ENCODE assay signal across 17 cellular contexts in genomic region chr2:172811027-172811426, GRCh38.
DNase-seq lines count a peak whose midpoint lies in the region; ATAC-seq and TF ChIP-seq lines count a peak whose summit lies in the region.
"Had no signal": no experiment of that assay in that cellular context is flagged by ENCODE, and none has a peak within 500 bp of the region (broad histone marks: within the 10 kb centered on the region; RNA-seq: fewer than 3 reads in every experiment).

No MANE protein-coding gene starts in this region.

- intact Hi-C loops in activated CD4-positive, alpha-beta T cell treated with anti-CD3 and anti-CD28 coated beads for 36 hours (cut with DNase I, micrococcal nuclease), result no loop called here
- intact Hi-C loops in transverse colon (cut with DNase I; ENCODE audit: low total_unique reads), result no loop called here

- H3K4me3 ChIP-seq in transverse colon, result no peak overlapping the region
- H3K4me3 ChIP-seq: gastrocnemius medialis, thoracic aorta had no signal

- H3K4me3 Mint-ChIP-seq in activated CD4-positive, alpha-beta T cell treated with anti-CD3 and anti-CD28 coated beads for 36 hours, result no peak overlapping the region
- H3K4me3 Mint-ChIP-seq in stimulated activated effector memory CD8-positive, alpha-beta T cell treated with anti-CD3 and anti-CD28 coated beads, Interleukin-12 subunit alpha, Interleukin-12 subunit beta, amount 100 ng/mL, for 72 hours, result no peak overlapping the region
- H3K4me3 Mint-ChIP-seq: activated T-helper 17 cell treated with anti-CD3 and anti-CD28 coated beads, Interleukin-2, amount 50 U/mL, for 72 hours had no signal

- no peak for TF ChIP-seq EP300 in transverse colon (IDR thresholded peaks at IDR 0.05; ENCODE audit: low read depth)

- no peaks in the 10 kb centered on the region for H3K36me3 ChIP-seq in transverse colon
- H3K36me3 ChIP-seq: gastrocnemius medialis, neutrophil, thoracic aorta had no signal

- H3K9me3 ChIP-seq in transverse colon, result no peaks in the 10 kb centered on the region
- H3K9me3 ChIP-seq: gastrocnemius medialis, neutrophil, thoracic aorta had no signal

- peaks cover 0 to 7% (median 6%) of the 10 kb centered on the region in 4 donors for H3K4me1 ChIP-seq in transverse colon
- H3K4me1 ChIP-seq: gastrocnemius medialis had no signal

- no peak for ATAC-seq in activated CD4-positive, alpha-beta T cell treated with anti-CD3 and anti-CD28 coated beads for 36 hours
- ATAC-seq in HG02798 (IDR thresholded peaks at IDR 0.05; ENCODE audit: poor library complexity, unreplicated experiment) (peak; percentile 42), HG02642 (IDR thresholded peaks at IDR 0.05; ENCODE audit: poor library complexity, unreplicated experiment) (no peak)
- peak; percentile 57 for ATAC-seq in stimulated activated effector memory CD8-positive, alpha-beta T cell treated with anti-CD3 and anti-CD28 coated beads, Interleukin-12 subunit alpha, Interleukin-12 subunit beta, amount 100 ng/mL, for 72 hours
- ATAC-seq: activated T-helper 17 cell treated with anti-CD3 and anti-CD28 coated beads, Interleukin-2, amount 50 U/mL, for 72 hours; gastrocnemius medialis; right cardiac atrium had no signal

- no peaks in the 10 kb centered on the region for H3K9me3 Mint-ChIP-seq in activated CD4-positive, alpha-beta T cell treated with anti-CD3 and anti-CD28 coated beads for 36 hours (ENCODE audit: low read depth)
- H3K9me3 Mint-ChIP-seq in stimulated activated effector memory CD8-positive, alpha-beta T cell treated with anti-CD3 and anti-CD28 coated beads, Interleukin-12 subunit alpha, Interleukin-12 subunit beta, amount 100 ng/mL, for 72 hours, result no peaks in the 10 kb centered on the region
- H3K9me3 Mint-ChIP-seq: activated T-helper 17 cell treated with anti-CD3 and anti-CD28 coated beads, Interleukin-2, amount 50 U/mL, for 72 hours had no signal

- no peak overlapping the region for H3K27ac ChIP-seq in transverse colon
- H3K27ac ChIP-seq: gastrocnemius medialis, neutrophil, thoracic aorta had no signal

- no peak for TF ChIP-seq CTCF in transverse colon (IDR thresholded peaks at IDR 0.05)

- H3K4me1 Mint-ChIP-seq in activated CD4-positive, alpha-beta T cell treated with anti-CD3 and anti-CD28 coated beads for 36 hours, result no peaks in the 10 kb centered on the region
- H3K4me1 Mint-ChIP-seq in stimulated activated effector memory CD8-positive, alpha-beta T cell treated with anti-CD3 and anti-CD28 coated beads, Interleukin-12 subunit alpha, Interleukin-12 subunit beta, amount 100 ng/mL, for 72 hours, result no peaks in the 10 kb centered on the region
- H3K4me1 Mint-ChIP-seq: activated T-helper 17 cell treated with anti-CD3 and anti-CD28 coated beads, Interleukin-2, amount 50 U/mL, for 72 hours had no signal

- in situ Hi-C loops in transverse colon (cut with MboI; ENCODE audit: low pct_ligation_motif_present in 1 of 4, low pct_unique_long_range_greater_than_20kb in 1 of 4, low sequenced_read_pairs in 3 of 4), result loop anchor here in 2 of 4 donors (25.0 kb wide), 2 partner anchors 126 to 401 kb away; no protein-coding TSS in a partner anchor

- H3K27me3 Mint-ChIP-seq in activated CD4-positive, alpha-beta T cell treated with anti-CD3 and anti-CD28 coated beads for 36 hours, result peaks cover 3% of the 10 kb centered on the region
- H3K27me3 Mint-ChIP-seq: activated T-helper 17 cell treated with anti-CD3 and anti-CD28 coated beads, Interleukin-2, amount 50 U/mL, for 72 hours had no signal

- H3K27me3 ChIP-seq in transverse colon, result peaks cover 11% of the 10 kb centered on the region
- H3K27me3 ChIP-seq: gastrocnemius medialis had no signal

- DNase-seq in activated CD4-positive, alpha-beta T cell treated with anti-CD3 and anti-CD28 coated beads for 36 hours, result peak; percentile 41
- DNase-seq in activated CD4-positive, alpha-beta T cell treated with anti-CD3 and anti-CD28 coated beads, Interleukin-2, amount 50 U/mL, for 4 hours, result no peak
- DNase-seq in RPMI7951 (ENCODE audit: low read depth) (peak; percentile 61), transverse colon (no peak)
- no peak for DNase-seq in stimulated activated effector memory CD8-positive, alpha-beta T cell treated with anti-CD3 and anti-CD28 coated beads, Interleukin-12 subunit alpha, Interleukin-12 subunit beta, amount 100 ng/mL, for 72 hours (ENCODE audit: low spot score in 2 of 2)
- DNase-seq in activated CD8-positive, alpha-beta memory T cell treated with anti-CD3 and anti-CD28 coated beads, Interleukin-2, amount 50 U/mL, for 4 hours, result no peak
- DNase-seq: activated CD4-positive, alpha-beta T cell treated with anti-CD3 and anti-CD28 coated beads, Interleukin-2, amount 50 U/mL, for 1 hour; gastrocnemius medialis; NCI-H187; NCI-H774; right cardiac atrium; stimulated activated CD4-positive, alpha-beta T cell treated with anti-CD3 and anti-CD28 coated beads, Interleukin-2, amount 100 ng/mL, for 24 hours had no signal

- 32% methylated on average over 2 of the region's 2 CpGs; no CpG with 5 or more reads in 1 of the 2 donors for WGBS in transverse colon (ENCODE audit: low coverage in 1 of 2), 2 donors

- TF ChIP-seq POLR2A in transverse colon (IDR thresholded peaks at IDR 0.05), result no peak

- no peaks in the 10 kb centered on the region for H3K36me3 Mint-ChIP-seq in activated CD4-positive, alpha-beta T cell treated with anti-CD3 and anti-CD28 coated beads for 36 hours (ENCODE audit: low read depth)
- no peaks in the 10 kb centered on the region for H3K36me3 Mint-ChIP-seq in stimulated activated effector memory CD8-positive, alpha-beta T cell treated with anti-CD3 and anti-CD28 coated beads, Interleukin-12 subunit alpha, Interleukin-12 subunit beta, amount 100 ng/mL, for 72 hours

- H3K27ac Mint-ChIP-seq in activated CD4-positive, alpha-beta T cell treated with anti-CD3 and anti-CD28 coated beads for 36 hours, result no peak overlapping the region
- H3K27ac Mint-ChIP-seq in stimulated activated effector memory CD8-positive, alpha-beta T cell treated with anti-CD3 and anti-CD28 coated beads, Interleukin-12 subunit alpha, Interleukin-12 subunit beta, amount 100 ng/mL, for 72 hours, result no peak overlapping the region
- H3K27ac Mint-ChIP-seq: activated T-helper 17 cell treated with anti-CD3 and anti-CD28 coated beads, Interleukin-2, amount 50 U/mL, for 72 hours had no signal

- CTCF ChIA-PET in activated CD4-positive, alpha-beta T cell treated with anti-CD3 and anti-CD28 coated beads for 36 hours (lab: Charles Lee), result interaction anchor here (1.0 kb wide), 1 partner anchor 122 kb away, joined by 3 read pairs; no protein-coding TSS in a partner anchor

- POLR2A ChIA-PET in activated CD4-positive, alpha-beta T cell treated with anti-CD3 and anti-CD28 coated beads for 36 hours (lab: Charles Lee), result no interaction called here

Comparison
In these comparisons a context has a peak if more than half of its experiments do, and no peak if none do; other contexts are left out.
1. DNase-seq: peak in activated CD4-positive, alpha-beta T cell treated with anti-CD3 and anti-CD28 coated beads for 36 hours (single experiment) and RPMI7951 (single experiment); none in activated CD4-positive, alpha-beta T cell treated with anti-CD3 and anti-CD28 coated beads, Interleukin-2, amount 50 U/mL, for 4 hours (0 of 2), stimulated activated effector memory CD8-positive, alpha-beta T cell treated with anti-CD3 and anti-CD28 coated beads, Interleukin-12 subunit alpha, Interleukin-12 subunit beta, amount 100 ng/mL, for 72 hours (0 of 2), activated CD8-positive, alpha-beta memory T cell treated with anti-CD3 and anti-CD28 coated beads, Interleukin-2, amount 50 U/mL, for 4 hours (single experiment) and transverse colon (single experiment).
2. ATAC-seq: peak in HG02798 (single experiment) and stimulated activated effector memory CD8-positive, alpha-beta T cell treated with anti-CD3 and anti-CD28 coated beads, Interleukin-12 subunit alpha, Interleukin-12 subunit beta, amount 100 ng/mL, for 72 hours (single experiment); none in activated CD4-positive, alpha-beta T cell treated with anti-CD3 and anti-CD28 coated beads for 36 hours (single experiment) and HG02642 (single experiment).